In the genomic region with DNA sequence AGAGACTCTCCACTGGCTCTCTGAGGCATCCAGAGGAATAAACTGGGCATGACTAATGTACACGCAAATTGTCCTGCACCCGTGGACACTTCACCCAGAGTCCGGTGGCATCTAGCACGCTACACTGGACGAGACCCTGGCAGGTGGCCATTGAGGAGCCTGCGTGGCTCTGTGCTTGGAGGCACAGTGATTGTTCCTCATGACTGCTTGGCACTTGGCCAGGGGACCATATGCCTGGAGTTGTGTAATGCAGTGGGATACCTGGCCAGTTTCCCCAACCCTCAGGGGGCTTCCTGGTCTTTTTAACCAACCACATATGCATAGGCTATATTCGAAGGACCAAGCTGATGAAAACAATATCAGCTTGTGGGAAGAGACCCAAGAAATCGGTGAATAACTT, we compare ENCODE assay signal across 14 cellular contexts.
DNase-seq lines count a peak whose midpoint lies in the region; ATAC-seq and TF ChIP-seq lines count a peak whose summit lies in the region.
"Had no signal": no experiment of that assay in that cellular context is flagged by ENCODE, and none has a peak within 500 bp of the region (broad histone marks: within the 10 kb centered on the region; RNA-seq: fewer than 3 reads in every experiment).

No MANE protein-coding gene starts in this region.

- H3K4me3 ChIP-seq in BE2C (ENCODE audit: low read depth, low read length): no peak overlapping the region
- H3K4me3 ChIP-seq in adipocyte (ENCODE audit: low read length): no peak overlapping the region
- H3K4me3 ChIP-seq in ascending aorta: no peak overlapping the region
- H3K4me3 ChIP-seq in smooth muscle cell: no peak overlapping the region

- TF ChIP-seq CTCF in BE2C (IDR thresholded peaks at IDR 0.05; ENCODE audit: low read depth, low read length) (no peak), ascending aorta (IDR thresholded peaks at IDR 0.05) (no peak), smooth muscle cell (IDR thresholded peaks at IDR 0.05; ENCODE audit: borderline replicate concordance, insufficient read depth, poor library complexity, severe bottlenecking) (no peak)

- no peak for ATAC-seq in GM18858 (IDR thresholded peaks at IDR 0.05; ENCODE audit: unreplicated experiment)
- ATAC-seq in HG03354 (IDR thresholded peaks at IDR 0.05; ENCODE audit: poor library complexity, severe bottlenecking, unreplicated experiment): no peak

- H3K4me2 ChIP-seq in smooth muscle cell: no peak overlapping the region

- H3K79me2 ChIP-seq in smooth muscle cell (ENCODE audit: low read depth): no peaks in the 10 kb centered on the region

- peaks cover 16% of the 10 kb centered on the region for H3F3A ChIP-seq in smooth muscle cell (ENCODE audit: low read depth)

- H3K27me3 ChIP-seq in BE2C (no peaks in the 10 kb centered on the region), adipocyte (replicated peaks; ENCODE audit: control insufficient read depth, insufficient read depth, low read length) (no peaks in the 10 kb centered on the region), ascending aorta (no peaks in the 10 kb centered on the region), smooth muscle cell (ENCODE audit: low read depth) (no peaks in the 10 kb centered on the region)
- H3K27me3 ChIP-seq: neutrophil had no signal

- H3K27ac ChIP-seq in ascending aorta (no peak overlapping the region), smooth muscle cell (ENCODE audit: low read depth) (no peak overlapping the region)
- H3K27ac ChIP-seq: neutrophil had no signal

- H3K9me3 ChIP-seq in BE2C (no peaks in the 10 kb centered on the region), adipocyte (ENCODE audit: control insufficient read depth, low read length) (no peaks in the 10 kb centered on the region), ascending aorta (no peaks in the 10 kb centered on the region), smooth muscle cell (replicated peaks; ENCODE audit: low read depth) (no peaks in the 10 kb centered on the region)
- H3K9me3 ChIP-seq: Caco-2, neutrophil had no signal

- DNase-seq in BE2C (peak; percentile 78), NCI-H1092 (lab: John Stamatoyannopoulos, UW) (peak; percentile 2), adipocyte (ENCODE audit: low read depth) (peak; percentile 55), islet precursor cell (peak; percentile 39), ascending aorta (ENCODE audit: low spot score in 2 of 2) (no peak), smooth muscle cell (lab: John Stamatoyannopoulos, UW; ENCODE audit: unreplicated experiment) (no peak)
- DNase-seq: activated naive CD4-positive, alpha-beta T cell treated with anti-CD3 and anti-CD28 coated beads, Interleukin-2, amount 50 U/mL, for 16 hours; Caco-2; effector memory CD4-positive, alpha-beta T cell; immature natural killer cell; stimulated activated CD4-positive, alpha-beta T cell treated with anti-CD3 and anti-CD28 coated beads, Interleukin-4, amount 100 ng/mL, for 1 hour had no signal

- WGBS in smooth muscle cell (ENCODE audit: low lambda C conversion rate): 90% methylated on average over 8 of the region's 8 CpGs

- H3K9ac ChIP-seq in adipocyte (ENCODE audit: low read length): no peak overlapping the region
- H3K9ac ChIP-seq in smooth muscle cell (ENCODE audit: low read depth): no peak overlapping the region

- intact Hi-C loops in ascending aorta (cut with DNase I): no loop called here

- H3K4me1 ChIP-seq in BE2C (no peaks in the 10 kb centered on the region; the same call in 1 of the 2 replicates), adipocyte (ENCODE audit: control insufficient read depth, insufficient read depth, low read length) (peaks cover 17% of the 10 kb centered on the region), ascending aorta (no peaks in the 10 kb centered on the region), smooth muscle cell (ENCODE audit: low read depth) (peaks cover 48% of the 10 kb centered on the region)
- H3K4me1 ChIP-seq: Caco-2 had no signal

- H2AFZ ChIP-seq in smooth muscle cell (ENCODE audit: low read depth): no peak overlapping the region

- no peaks in the 10 kb centered on the region for H4K20me1 ChIP-seq in smooth muscle cell (ENCODE audit: low read depth)

- H3K36me3 ChIP-seq in BE2C: no peaks in the 10 kb centered on the region
- H3K36me3 ChIP-seq in adipocyte (ENCODE audit: control insufficient read depth, insufficient read depth, low read length, severe bottlenecking): no peaks in the 10 kb centered on the region
- no peaks in the 10 kb centered on the region for H3K36me3 ChIP-seq in ascending aorta
- H3K36me3 ChIP-seq in smooth muscle cell (ENCODE audit: low read depth): no peaks in the 10 kb centered on the region
- H3K36me3 ChIP-seq: neutrophil had no signal

Comparison
In these comparisons a context has a peak if more than half of its experiments do, and no peak if none do; other contexts are left out.
1. DNase-seq: peak in BE2C (single experiment), NCI-H1092 (single experiment), adipocyte (single experiment) and islet precursor cell (single experiment); none in ascending aorta (0 of 2) and smooth muscle cell (single experiment).